ENCODE assay signal across 1 cellular context in the genomic region with DNA sequence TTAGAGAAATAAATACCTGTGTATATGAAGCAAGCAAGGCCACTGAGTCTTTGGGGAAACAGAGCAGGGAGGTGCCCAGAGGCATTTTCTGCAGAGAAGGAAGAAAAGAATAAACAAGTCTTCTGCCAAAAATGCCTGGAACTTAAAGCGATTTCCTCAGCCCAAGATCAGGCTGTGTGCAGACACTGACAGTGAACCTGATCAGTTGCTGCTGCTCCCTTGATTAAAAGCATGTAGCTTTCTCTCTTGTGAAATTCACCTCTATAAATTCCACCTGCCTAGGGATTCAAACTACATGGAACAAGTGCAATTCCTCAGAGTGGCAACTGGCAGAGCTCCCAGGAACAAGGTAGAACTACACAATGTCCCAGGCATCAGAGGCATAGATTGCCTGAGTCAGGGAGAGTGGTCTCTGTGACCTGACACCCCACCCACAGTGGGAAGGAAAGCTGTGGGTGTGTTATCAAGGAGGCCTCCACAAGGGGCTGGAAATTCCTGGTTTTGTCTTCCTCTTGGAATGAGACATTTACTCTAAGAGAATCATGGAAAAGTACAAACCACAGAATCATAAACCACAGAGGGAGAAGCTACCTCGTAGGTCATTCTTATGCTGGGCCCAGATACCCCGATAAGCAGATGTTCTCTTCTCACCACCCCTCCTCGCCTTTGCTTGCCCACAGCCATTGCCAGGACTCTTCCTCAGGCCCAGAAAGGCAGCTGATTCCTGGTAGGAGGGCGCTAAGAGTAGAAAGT.
TF ChIP-seq lines count a peak whose summit lies in the region.

No MANE protein-coding gene starts in this region.

TF ChIP-seq in K562, 482 proteins besides CTCF, POLR2A, EP300 and RAD21 (continued from another document):
- TF ChIP-seq MYBL2 (IDR thresholded peaks at IDR 0.05; ENCODE audit: low read depth) (no peak), MYBL2 (CRISPR knock-in tag; IDR thresholded peaks at IDR 0.05; ENCODE audit: borderline replicate concordance) (no peak), ZNF79 (CRISPR knock-in tag; IDR thresholded peaks at IDR 0.05; ENCODE audit: low read depth) (no peak), POLR2AphosphoS2 (IDR thresholded peaks at IDR 0.05; ENCODE audit: low read length) (no peak), SPI1 (IDR thresholded peaks at IDR 0.05; ENCODE audit: borderline replicate concordance, low read depth, low read length) (no peak), RAD51 (IDR thresholded peaks at IDR 0.05; ENCODE audit: borderline replicate concordance, low read depth) (no peak), TAF7 (tag; IDR thresholded peaks at IDR 0.05) (no peak), TAF15 (IDR thresholded peaks at IDR 0.05; ENCODE audit: low read depth, low read length) (no peak), FOXK2 (conservative IDR thresholded peaks at IDR 0.05 in 1 of 2, IDR thresholded peaks at IDR 0.05 in 1 of 2; ENCODE audit: low read depth in 2 of 2) (no peak), MED1 (CRISPR knock-in tag; IDR thresholded peaks at IDR 0.05; ENCODE audit: borderline replicate concordance) (no peak), ZNF174 (CRISPR knock-in tag; IDR thresholded peaks at IDR 0.05) (no peak), KDM4B (IDR thresholded peaks at IDR 0.05; ENCODE audit: borderline replicate concordance in 2 of 2, low read depth in 1 of 2) (no peak), CREM (IDR thresholded peaks at IDR 0.05; ENCODE audit: low read depth) (peak; percentile 42), JUND (IDR thresholded peaks at IDR 0.05; ENCODE audit: borderline replicate concordance, low read depth, low read length) (peak; percentile 23; the same call in 1 of the 2 replicates), JUND (tag; IDR thresholded peaks at IDR 0.05; ENCODE audit: borderline replicate concordance, low read depth, low read length) (peak; percentile 56; the same call in 2 of the 3 replicates), KLF10 (CRISPR knock-in tag; IDR thresholded peaks at IDR 0.05) (no peak), GTF2E2 (tag; IDR thresholded peaks at IDR 0.05) (no peak), ZBTB17 (CRISPR knock-in tag; IDR thresholded peaks at IDR 0.05) (no peak), NUFIP1 (IDR thresholded peaks at IDR 0.05; ENCODE audit: partially characterized antibody) (no peak), MYC (IDR thresholded peaks at IDR 0.05; ENCODE audit: low read depth, low read length) (0 out of 2 replicates have a peak, but pooled peaks have one; percentile 15), MYC (CRISPR knock-in tag; IDR thresholded peaks at IDR 0.05; ENCODE audit: borderline replicate concordance, low read depth) (no peak), JUNB (CRISPR knock-in tag; conservative IDR thresholded peaks at IDR 0.05) (no peak), PTRF (tag; IDR thresholded peaks at IDR 0.05) (no peak), ZKSCAN8 (CRISPR knock-in tag; IDR thresholded peaks at IDR 0.05) (no peak), ZNF274 (IDR thresholded peaks at IDR 0.05; ENCODE audit: borderline replicate concordance, low read depth, low read length) (no peak)
- TF ChIP-seq, protein P1, sequence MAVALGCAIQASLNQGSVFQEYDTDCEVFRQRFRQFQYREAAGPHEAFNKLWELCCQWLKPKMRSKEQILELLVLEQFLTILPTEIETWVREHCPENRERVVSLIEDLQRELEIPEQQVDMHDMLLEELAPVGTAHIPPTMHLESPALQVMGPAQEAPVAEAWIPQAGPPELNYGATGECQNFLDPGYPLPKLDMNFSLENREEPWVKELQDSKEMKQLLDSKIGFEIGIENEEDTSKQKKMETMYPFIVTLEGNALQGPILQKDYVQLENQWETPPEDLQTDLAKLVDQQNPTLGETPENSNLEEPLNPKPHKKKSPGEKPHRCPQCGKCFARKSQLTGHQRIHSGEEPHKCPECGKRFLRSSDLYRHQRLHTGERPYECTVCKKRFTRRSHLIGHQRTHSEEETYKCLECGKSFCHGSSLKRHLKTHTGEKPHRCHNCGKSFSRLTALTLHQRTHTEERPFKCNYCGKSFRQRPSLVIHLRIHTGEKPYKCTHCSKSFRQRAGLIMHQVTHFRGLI (CRISPR knock-in tag; IDR thresholded peaks at IDR 0.05), result no peak
- TF ChIP-seq, protein P2, sequence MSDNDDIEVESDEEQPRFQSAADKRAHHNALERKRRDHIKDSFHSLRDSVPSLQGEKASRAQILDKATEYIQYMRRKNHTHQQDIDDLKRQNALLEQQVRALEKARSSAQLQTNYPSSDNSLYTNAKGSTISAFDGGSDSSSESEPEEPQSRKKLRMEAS (CRISPR knock-in tag; IDR thresholded peaks at IDR 0.05), result no peak
- TF ChIP-seq, protein P3, sequence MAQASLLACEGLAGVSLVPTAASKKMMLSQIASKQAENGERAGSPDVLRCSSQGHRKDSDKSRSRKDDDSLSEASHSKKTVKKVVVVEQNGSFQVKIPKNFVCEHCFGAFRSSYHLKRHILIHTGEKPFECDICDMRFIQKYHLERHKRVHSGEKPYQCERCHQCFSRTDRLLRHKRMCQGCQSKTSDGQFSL (CRISPR knock-in tag; IDR thresholded peaks at IDR 0.05), result no peak
- TF ChIP-seq, protein P3 (tag; IDR thresholded peaks at IDR 0.05), result no peak
- TF ChIP-seq, protein P4, sequence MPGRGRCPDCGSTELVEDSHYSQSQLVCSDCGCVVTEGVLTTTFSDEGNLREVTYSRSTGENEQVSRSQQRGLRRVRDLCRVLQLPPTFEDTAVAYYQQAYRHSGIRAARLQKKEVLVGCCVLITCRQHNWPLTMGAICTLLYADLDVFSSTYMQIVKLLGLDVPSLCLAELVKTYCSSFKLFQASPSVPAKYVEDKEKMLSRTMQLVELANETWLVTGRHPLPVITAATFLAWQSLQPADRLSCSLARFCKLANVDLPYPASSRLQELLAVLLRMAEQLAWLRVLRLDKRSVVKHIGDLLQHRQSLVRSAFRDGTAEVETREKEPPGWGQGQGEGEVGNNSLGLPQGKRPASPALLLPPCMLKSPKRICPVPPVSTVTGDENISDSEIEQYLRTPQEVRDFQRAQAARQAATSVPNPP (IDR thresholded peaks at IDR 0.05; ENCODE audit: borderline replicate concordance, insufficient read depth, insufficient read length), result no peak
